ENCODE assay signal across 8 cellular contexts in genomic region chrX:30577362-30577961, GRCh38. TPM values are rescaled to one million over a fixed set of nuclear protein-coding genes. Genes with fewer than 3 reads are reported as not detected.
DNase-seq lines count a peak whose midpoint lies in the region; ATAC-seq lines count a peak whose summit lies in the region.

Gene TASL, minus strand, starts transcription at chrX:30577766. Its CDS starts 17,411 bp downstream, at chrX:30560355.

- ATAC-seq in HG03097 (IDR thresholded peaks at IDR 0.05; ENCODE audit: low FRiP score, unreplicated experiment), result peak; percentile 88
- peak; percentile 90 for ATAC-seq in memory B cell (ENCODE audit: low read depth)

- peak within 1 kb of the TSS; percentile 99 for H3K27ac Mint-ChIP-seq in memory B cell

- peaks cover 11% of the 10 kb centered on the region for H3K36me3 Mint-ChIP-seq in memory B cell

- in situ Hi-C loops in G401 (cut with HindIII; ENCODE audit: low sequenced_read_pairs), result no loop called here

- DNase-seq in activated gamma-delta T cell treated with Interleukin-2 at 50 U/mL for 16 hours (peak; percentile 4), activated gamma-delta T cell (lab: John Stamatoyannopoulos, UW) (no peak), memory B cell (ENCODE audit: low spot score in 2 of 2) (peak; percentile 46 to 58), G401 (ENCODE audit: low spot score) (no peak), SHP77 treated with DMSO at 0.1 percent for 48 hours (lab: John Stamatoyannopoulos, UW) (no peak), NCI-H748 (lab: John Stamatoyannopoulos, UW; ENCODE audit: unreplicated experiment) (no peak)

- no peaks in the 10 kb centered on the region for H3K9me3 Mint-ChIP-seq in memory B cell

- peak within 1 kb of the TSS; percentile 97 for H3K4me3 Mint-ChIP-seq in memory B cell

- intact Hi-C loops in T-helper 1 cell treated with Interleukin-12 subunit alpha and Interleukin-12 subunit beta and Interleukin-4 antibody, amounts not matched to agents 30 ng/mL and 1 ng/mL, for 36 hours (cut with micrococcal nuclease), result loop anchor here (1.0 to 10.0 kb wide), 6 partner anchors 13 to 1867 kb away; partner anchors contain the start of gene TAB3

- no peaks in the 10 kb centered on the region for H3K27me3 Mint-ChIP-seq in memory B cell

- peaks cover 13% of the 10 kb centered on the region for H3K4me1 Mint-ChIP-seq in memory B cell

RNA-seq across cellular contexts. Expression of gene TASL, which starts in this region (rescaled TPM):
- 12.8 and 15.6 TPM in 2 replicates for total RNA-seq in T-helper 1 cell treated with Interleukin-12 subunit alpha and Interleukin-12 subunit beta and Interleukin-4 antibody, amounts not matched to agents 30 ng/mL and 1 ng/mL, for 36 hours
- total RNA-seq in G401 (2014; rRNA removed; shearing (Covaris generic)), result not detected in 2 replicates

Comparison
In these comparisons a context has a peak if more than half of its experiments do, and no peak if none do; other contexts are left out.
1. RNA of gene TASL (total RNA-seq): 12.8 to 15.6 TPM in T-helper 1 cell treated with Interleukin-12 subunit alpha and Interleukin-12 subunit beta and Interleukin-4 antibody, amounts not matched to agents 30 ng/mL and 1 ng/mL, for 36 hours; not detected in G401; every median in the first group is over 10 times any median in the second.
2. DNase-seq: peak in activated gamma-delta T cell treated with Interleukin-2 at 50 U/mL for 16 hours (single experiment) and memory B cell (2 of 2); none in activated gamma-delta T cell (single experiment), G401 (single experiment), SHP77 treated with DMSO at 0.1 percent for 48 hours (single experiment) and NCI-H748 (single experiment).